1 cellular context compared by ENCODE assay signal in the genomic region with DNA sequence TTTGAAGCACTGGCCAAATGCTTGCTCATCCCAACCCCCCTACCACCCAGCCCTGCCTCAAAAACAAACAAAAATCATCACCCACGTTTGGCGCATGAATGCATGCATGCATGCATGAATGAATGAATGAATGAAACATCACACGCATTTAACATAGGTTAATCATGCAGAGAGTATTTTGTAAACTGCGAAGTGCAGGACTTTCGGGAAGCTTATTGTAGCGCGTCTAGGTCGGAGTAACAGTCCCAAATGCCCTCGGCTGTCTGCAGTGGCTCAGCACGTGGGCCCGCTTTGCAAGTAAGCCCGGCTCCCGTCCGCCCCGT.
TF ChIP-seq lines count a peak whose summit lies in the region.

No MANE protein-coding gene starts in this region.

TF ChIP-seq in HCT116, 20 proteins besides CTCF, POLR2A, EP300 and RAD21 (continued from another document):
- TF ChIP-seq, protein P1, sequence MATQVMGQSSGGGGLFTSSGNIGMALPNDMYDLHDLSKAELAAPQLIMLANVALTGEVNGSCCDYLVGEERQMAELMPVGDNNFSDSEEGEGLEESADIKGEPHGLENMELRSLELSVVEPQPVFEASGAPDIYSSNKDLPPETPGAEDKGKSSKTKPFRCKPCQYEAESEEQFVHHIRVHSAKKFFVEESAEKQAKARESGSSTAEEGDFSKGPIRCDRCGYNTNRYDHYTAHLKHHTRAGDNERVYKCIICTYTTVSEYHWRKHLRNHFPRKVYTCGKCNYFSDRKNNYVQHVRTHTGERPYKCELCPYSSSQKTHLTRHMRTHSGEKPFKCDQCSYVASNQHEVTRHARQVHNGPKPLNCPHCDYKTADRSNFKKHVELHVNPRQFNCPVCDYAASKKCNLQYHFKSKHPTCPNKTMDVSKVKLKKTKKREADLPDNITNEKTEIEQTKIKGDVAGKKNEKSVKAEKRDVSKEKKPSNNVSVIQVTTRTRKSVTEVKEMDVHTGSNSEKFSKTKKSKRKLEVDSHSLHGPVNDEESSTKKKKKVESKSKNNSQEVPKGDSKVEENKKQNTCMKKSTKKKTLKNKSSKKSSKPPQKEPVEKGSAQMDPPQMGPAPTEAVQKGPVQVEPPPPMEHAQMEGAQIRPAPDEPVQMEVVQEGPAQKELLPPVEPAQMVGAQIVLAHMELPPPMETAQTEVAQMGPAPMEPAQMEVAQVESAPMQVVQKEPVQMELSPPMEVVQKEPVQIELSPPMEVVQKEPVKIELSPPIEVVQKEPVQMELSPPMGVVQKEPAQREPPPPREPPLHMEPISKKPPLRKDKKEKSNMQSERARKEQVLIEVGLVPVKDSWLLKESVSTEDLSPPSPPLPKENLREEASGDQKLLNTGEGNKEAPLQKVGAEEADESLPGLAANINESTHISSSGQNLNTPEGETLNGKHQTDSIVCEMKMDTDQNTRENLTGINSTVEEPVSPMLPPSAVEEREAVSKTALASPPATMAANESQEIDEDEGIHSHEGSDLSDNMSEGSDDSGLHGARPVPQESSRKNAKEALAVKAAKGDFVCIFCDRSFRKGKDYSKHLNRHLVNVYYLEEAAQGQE (IDR thresholded peaks at IDR 0.05; ENCODE audit: low read depth): no peak
- no peak for TF ChIP-seq TCF7L2 (IDR thresholded peaks at IDR 0.05; ENCODE audit: borderline replicate concordance, extremely low read depth, insufficient read depth, insufficient read length)
